Comparison of ENCODE assay signal across 8 cellular contexts in the genomic region with DNA sequence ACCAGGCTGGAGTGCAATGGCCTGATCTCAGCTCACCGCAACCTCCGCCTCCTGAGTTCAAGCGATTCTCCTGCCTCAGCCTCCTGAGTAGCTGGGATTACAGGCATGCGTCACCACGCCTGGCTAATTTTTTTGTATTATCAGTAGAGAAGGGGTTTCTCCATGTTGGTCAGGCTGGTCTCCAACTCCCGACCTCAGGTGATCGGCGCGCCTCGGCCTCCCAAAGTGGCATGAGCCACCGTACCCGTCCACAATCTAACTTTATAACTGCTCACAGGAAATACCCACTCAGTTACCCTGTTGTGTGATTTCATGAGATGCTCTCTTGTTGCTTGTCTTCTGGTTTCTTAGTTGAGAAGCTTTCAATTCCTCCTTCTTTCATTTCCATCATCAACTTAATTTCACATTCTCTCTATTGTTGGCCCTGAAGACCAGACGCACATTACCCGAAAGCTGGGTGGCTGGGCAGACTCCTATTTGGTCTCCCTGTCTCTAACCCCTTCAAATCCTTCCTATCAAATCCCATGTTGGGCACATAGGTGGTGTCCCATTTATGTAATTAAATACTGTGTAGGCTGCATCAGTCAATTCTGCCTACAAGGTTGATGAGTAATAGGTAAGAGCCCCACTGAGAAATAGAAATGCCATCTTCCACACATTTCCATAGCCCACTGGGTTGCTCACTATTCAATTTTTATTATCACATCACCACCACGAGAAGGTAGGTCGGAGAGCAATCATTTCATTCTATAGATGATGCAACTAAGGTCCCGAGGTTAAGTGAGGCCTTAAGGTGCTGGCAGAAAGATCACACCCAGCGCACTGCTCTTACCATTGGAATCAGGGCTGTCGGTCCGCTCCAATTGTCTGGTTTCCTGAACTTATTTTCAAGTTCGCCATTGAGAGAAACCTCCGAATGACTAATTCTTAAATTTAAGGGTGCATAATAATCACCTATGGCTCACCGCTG. TPM values are rescaled to one million over a fixed set of nuclear protein-coding genes. Genes with fewer than 3 reads are reported as not detected.
A peak's percentile ranks its signal among the peaks of the same experiment; 100 is the strongest.
DNase-seq lines count a peak whose midpoint lies in the region; ATAC-seq, FAIRE-seq and TF ChIP-seq lines count a peak whose summit lies in the region.

No MANE protein-coding gene starts in this region.

- WGBS in right lobe of liver (ENCODE audit: insufficient coverage, low coverage, low lambda C conversion rate, missing lambda C conversion rate) = 58% methylated on average over 20 of the region's 23 CpGs
- 61% methylated on average over 23 of the region's 23 CpGs for WGBS in suprapubic skin

- H3K9me2 ChIP-seq in Karpas-422 (replicated peaks; ENCODE audit: insufficient read depth, low read length) = no peaks in the 10 kb centered on the region

- H3K79me2 ChIP-seq in Karpas-422 (ENCODE audit: low read length) = peaks cover 57% of the 10 kb centered on the region

- POLR2A ChIA-PET in Caco-2 (lab: Charles Lee) = interaction anchor here (0.9 to 1.9 kb wide), 6 partner anchors 13 to 147 kb away, joined by 3 to 19 read pairs (median 4); a partner anchor contains a TSS

- peaks cover 57% of the 10 kb centered on the region for H3K36me3 Mint-ChIP-seq in Caco-2 (ENCODE audit: insufficient read depth, unreplicated experiment)

- 0 out of 2 replicates have a peak overlapping the region, but pooled peaks have one; percentile 57 for H2AFZ ChIP-seq in Karpas-422 (ENCODE audit: low read length)

- H3K4me1 ChIP-seq in Caco-2 (peaks cover 28% of the 10 kb centered on the region), Karpas-422 (ENCODE audit: low read length) (peaks cover 28% of the 10 kb centered on the region), right lobe of liver (peaks cover 0 to 42% (median 12%) of the 10 kb centered on the region in 4 donors), suprapubic skin (peaks cover 21% of the 10 kb centered on the region)

- peak overlapping the region; percentile 92 for H3K9ac ChIP-seq in Karpas-422 (ENCODE audit: low read length)

- no peaks in the 10 kb centered on the region for H3K9me3 Mint-ChIP-seq in Caco-2 (ENCODE audit: unreplicated experiment)

- peak in 2 of 4 donors; percentile 3 to 5 for ATAC-seq in right lobe of liver

- no peaks in the 10 kb centered on the region for H3K27me3 Mint-ChIP-seq in Caco-2 (ENCODE audit: insufficient read depth, unreplicated experiment)

- H3K4me3 Mint-ChIP-seq in Caco-2 (ENCODE audit: unreplicated experiment) = peak overlapping the region; percentile 74

- DNase-seq in Caco-2 (no peak), Karpas-422 (no peak), astrocyte of the cerebellum (ENCODE audit: low read depth) (no peak), right lobe of liver (no peak), suprapubic skin (ENCODE audit: low spot score in 2 of 2) (no peak), urothelium cell line (ENCODE audit: low spot score) (no peak), amniotic stem cell (lab: John Stamatoyannopoulos, UW) (no peak)
- no peak for DNase-seq in effector CD4-positive, alpha-beta T cell

- H3K4me3 ChIP-seq in Caco-2 (ENCODE audit: low read depth, low read length) = peak overlapping the region; percentile 86
- peak overlapping the region; percentile 98 for H3K4me3 ChIP-seq in Karpas-422 (ENCODE audit: low read length)
- H3K4me3 ChIP-seq in astrocyte of the cerebellum (ENCODE audit: low read depth, low read length) = peak overlapping the region; percentile 81
- H3K4me3 ChIP-seq in right lobe of liver = peak overlapping the region; percentile 55 to 73 (median 55)
- H3K4me3 ChIP-seq in suprapubic skin = peak overlapping the region; percentile 89

- CTCF ChIA-PET in Caco-2 (lab: Charles Lee) = interaction anchor here (0.6 kb wide), 1 partner anchor 147 kb away, joined by 7 read pairs; no protein-coding TSS in a partner anchor

- peaks cover 12% of the 10 kb centered on the region for H3K4me1 Mint-ChIP-seq in Caco-2 (ENCODE audit: low read depth, unreplicated experiment)

- in situ Hi-C loops in astrocyte of the cerebellum (cut with HindIII; ENCODE audit: low sequenced_read_pairs) = no loop called here

- TF ChIP-seq POLR2A in right lobe of liver (IDR thresholded peaks at IDR 0.05) = no peak
- TF ChIP-seq POLR2A in suprapubic skin (IDR thresholded peaks at IDR 0.05) = no peak

- intact Hi-C loops in Caco-2 (cut with micrococcal nuclease; ENCODE audit: unreplicated experiment) (no loop called here), right lobe of liver (cut with DNase I) (no loop called here)

- no peaks in the 10 kb centered on the region for H3K27me3 ChIP-seq in Caco-2 (replicated peaks; ENCODE audit: control insufficient read depth, insufficient read depth, low read length)
- no peaks in the 10 kb centered on the region for H3K27me3 ChIP-seq in Karpas-422 (ENCODE audit: low read length)
- no peaks in the 10 kb centered on the region for H3K27me3 ChIP-seq in right lobe of liver
- H3K27me3 ChIP-seq in suprapubic skin = no peaks in the 10 kb centered on the region

- H3K36me3 ChIP-seq in Caco-2 (ENCODE audit: control insufficient read depth, insufficient read depth, low read length) (peaks cover 1% of the 10 kb centered on the region; the same call in 1 of the 2 replicates), Karpas-422 (ENCODE audit: insufficient read depth, low read length) (peaks cover 32% of the 10 kb centered on the region), right lobe of liver (peaks cover 0 to 48% (median 21%) of the 10 kb centered on the region in 4 donors), suprapubic skin (peaks cover 42% of the 10 kb centered on the region)

- no peak for TF ChIP-seq CTCF in Caco-2 (IDR thresholded peaks at IDR 0.05; ENCODE audit: insufficient read depth in 1 of 2, low read depth in 1 of 2, low read length in 1 of 2, severe bottlenecking in 1 of 2, unreplicated experiment in 1 of 2)
- no peak for TF ChIP-seq CTCF in astrocyte of the cerebellum (IDR thresholded peaks at IDR 0.05; ENCODE audit: low read depth, low read length, missing control alignments)
- no peak for TF ChIP-seq CTCF in right lobe of liver (IDR thresholded peaks at IDR 0.05)
- no peak for TF ChIP-seq CTCF in suprapubic skin (IDR thresholded peaks at IDR 0.05)

- H4K20me1 ChIP-seq in Karpas-422 (ENCODE audit: insufficient read depth, low read depth, low read length) = 0 out of 2 replicates have a peak, but pooled peaks cover 6% of the 10 kb centered on the region

- H3K27ac ChIP-seq in Karpas-422 (ENCODE audit: low read length) (no peak overlapping the region), right lobe of liver (peak overlapping the region; percentile 37 to 75 (median 61)), suprapubic skin (peak overlapping the region; percentile 94)

- H3K4me2 ChIP-seq in Karpas-422 (ENCODE audit: low read depth, low read length, poor library complexity, severe bottlenecking) = peak overlapping the region; percentile 99

- BruUV-seq in Caco-2 (replicated peaks; lab: Mats Ljungman, UMichigan) = TSS peak; percentile 72

- H3K27ac Mint-ChIP-seq in Caco-2 (ENCODE audit: unreplicated experiment) = peak overlapping the region; percentile 60

- FAIRE-seq in urothelium cell line (lab: Jason Lieb, UNC) = no peak

- H3K9me3 ChIP-seq in Caco-2 (no peaks in the 10 kb centered on the region), Karpas-422 (ENCODE audit: low read length) (no peaks in the 10 kb centered on the region), right lobe of liver (no peaks in the 10 kb centered on the region), suprapubic skin (no peaks in the 10 kb centered on the region)

- TF ChIP-seq EP300 in suprapubic skin (IDR thresholded peaks at IDR 0.05) = no peak

RNA-seq across cellular contexts. Expression of a gene that starts 1.0 kb away (rescaled TPM):
- total RNA-seq in Caco-2 (2022) (1.1 and 1.4 TPM in 2 replicates), right lobe of liver (1 to 10 TPM; 1.4 to 5.3 (median 2.8) TPM), suprapubic skin (10 to 100 TPM; 19.0 to 35.5 (median 25.4) TPM)
- total RNA-seq in Karpas-422 (2014; rRNA removed; shearing (Covaris generic); ENCODE audit: low replicate concordance) = 0.43 and 1.3 TPM in 2 replicates

RNA-seq across cellular contexts. Expression of a gene that starts 13.3 kb away (rescaled TPM):
- total RNA-seq in Caco-2 (2022) (167 and 182 TPM in 2 replicates), right lobe of liver (100 to 1,000 TPM; 205 to 273 (median 240) TPM), suprapubic skin (10 to 100 TPM; 38.2 to 61.4 (median 56.7) TPM)
- 72.6 and 86.4 TPM in 2 replicates for total RNA-seq in Karpas-422 (2014; rRNA removed; shearing (Covaris generic); ENCODE audit: low replicate concordance)

RNA-seq across cellular contexts. Expression of a gene that starts 35.8 kb away (rescaled TPM):
- total RNA-seq in Caco-2 (2022) (0.52 and 0.77 TPM in 2 replicates), right lobe of liver (under 1 TPM in 5 of 6 experiments, not detected in 1; 0.11 to 0.34 (median 0.20) TPM), suprapubic skin (1 to 10 TPM in 2 of 4 donors, under 1 TPM in 2; 0.76 to 1.5 (median 0.99) TPM)
- 0.07 and 0.18 TPM in 2 replicates for total RNA-seq in Karpas-422 (2014; rRNA removed; shearing (Covaris generic); ENCODE audit: low replicate concordance)
